9 cellular contexts compared by ENCODE assay signal in genomic region chr17:59853168-59853918, GRCh38. TPM values are rescaled to one million over a fixed set of nuclear protein-coding genes. Genes with fewer than 3 reads are reported as not detected.
DNase-seq lines count a peak whose midpoint lies in the region; ATAC-seq, FAIRE-seq and TF ChIP-seq lines count a peak whose summit lies in the region.
"Had no signal": no experiment of that assay in that cellular context is flagged by ENCODE, and none has a peak within 500 bp of the region (broad histone marks: within the 10 kb centered on the region; RNA-seq: fewer than 3 reads in every experiment).

No MANE protein-coding gene starts in this region.

- H3K4me3 ChIP-seq in LNCaP clone FGC (ENCODE audit: low read depth, low read length), result no peak overlapping the region
- H3K4me3 ChIP-seq in duodenal mucosa (ENCODE audit: low read depth in 1 of 2, low read length in 2 of 2), result peak overlapping the region in 1 of 2 donors; percentile 24
- no peak overlapping the region for H3K4me3 ChIP-seq in naive thymus-derived CD4-positive, alpha-beta T cell (ENCODE audit: low read length)

- CTCF ChIA-PET in naive thymus-derived CD4-positive, alpha-beta T cell (lab: Charles Lee), result interaction anchor here (1.8 kb wide), 1 partner anchor 100 kb away, joined by 6 read pairs; no protein-coding TSS in a partner anchor

- intact Hi-C loops in naive thymus-derived CD4-positive, alpha-beta T cell (cut with micrococcal nuclease), result loop anchor here in 1 of 2 donors (1.0 to 2.0 kb wide), 2 partner anchors 17 to 67 kb away; no protein-coding TSS in a partner anchor

- ATAC-seq in naive thymus-derived CD4-positive, alpha-beta T cell, result peak; percentile 83
- ATAC-seq in GM21447 (IDR thresholded peaks at IDR 0.05; ENCODE audit: unreplicated experiment) (no peak), HG02973 (IDR thresholded peaks at IDR 0.05; ENCODE audit: unreplicated experiment) (no peak)

- no peaks in the 10 kb centered on the region for H3K9me3 ChIP-seq in duodenal mucosa (ENCODE audit: control insufficient read depth in 1 of 2, low read length in 2 of 2)
- no peaks in the 10 kb centered on the region for H3K9me3 ChIP-seq in naive thymus-derived CD4-positive, alpha-beta T cell (ENCODE audit: control insufficient read depth in 2 of 3, low read length in 3 of 3)

- H3K9me3 Mint-ChIP-seq in naive thymus-derived CD4-positive, alpha-beta T cell, result no peaks in the 10 kb centered on the region

- peak; percentile 23 for DNase-seq in GM12891 (ENCODE audit: insufficient read length, low spot score)
- DNase-seq in LNCaP clone FGC (ENCODE audit: low read depth), result peak; percentile 90
- peak; percentile 19 to 66 (median 56) for DNase-seq in activated CD4-positive, CD25-positive, alpha-beta regulatory T cell (lab: John Stamatoyannopoulos, UW)
- peak in 4 of 9 donors; percentile 29 to 43 (median 34) for DNase-seq in naive thymus-derived CD4-positive, alpha-beta T cell
- no peak for DNase-seq in pons (ENCODE audit: low spot score)

- peak; percentile 48 for TF ChIP-seq CTCF in LNCaP clone FGC (IDR thresholded peaks at IDR 0.05; ENCODE audit: control insufficient read depth, extremely low read depth, insufficient read depth)

- peaks cover 25 to 51% (median 31%) of the 10 kb centered on the region in 7 donors for H3K4me1 Mint-ChIP-seq in naive thymus-derived CD4-positive, alpha-beta T cell

- peak overlapping the region in 8 of 9 donors; percentile 1 to 93 (median 76) for H3K27ac Mint-ChIP-seq in naive thymus-derived CD4-positive, alpha-beta T cell

- peaks cover 31 to 51% of the 10 kb centered on the region in 2 donors for H3K4me1 ChIP-seq in duodenal mucosa (ENCODE audit: control insufficient read depth in 1 of 2, insufficient read depth in 2 of 2, low read length in 2 of 2)
- H3K4me1 ChIP-seq in naive thymus-derived CD4-positive, alpha-beta T cell (ENCODE audit: control insufficient read depth in 2 of 2, insufficient read depth in 2 of 2, low read length in 2 of 2), result peaks cover 5 to 24% of the 10 kb centered on the region in 2 donors

- POLR2A ChIA-PET in naive thymus-derived CD4-positive, alpha-beta T cell (lab: Charles Lee), result interaction anchor here (0.7 to 1.5 kb wide), 5 partner anchors 12 to 30 kb away, joined by 3 to 4 read pairs (median 3); no protein-coding TSS in a partner anchor

- no peak for TF ChIP-seq POLR2A in GM12891 (IDR thresholded peaks at IDR 0.05; ENCODE audit: low read depth, low read length)

- peak overlapping the region; percentile 3 for H3K27ac ChIP-seq in duodenal mucosa (ENCODE audit: low read depth, low read length)
- no peak overlapping the region for H3K27ac ChIP-seq in naive thymus-derived CD4-positive, alpha-beta T cell (ENCODE audit: low read depth, low read length)

- FAIRE-seq in GM12891 (lab: Jason Lieb, UNC), result peak; percentile 72
- FAIRE-seq: colon had no signal

- no peaks in the 10 kb centered on the region for H3K27me3 ChIP-seq in duodenal mucosa (ENCODE audit: control insufficient read depth in 1 of 2, insufficient read depth in 2 of 2, low read length in 2 of 2)
- no peaks in the 10 kb centered on the region for H3K27me3 ChIP-seq in naive thymus-derived CD4-positive, alpha-beta T cell (ENCODE audit: control insufficient read depth in 2 of 2, insufficient read depth in 2 of 2, low read length in 2 of 2)

- peaks cover 0 to 7% (median 0%) of the 10 kb centered on the region in 5 donors for H3K36me3 Mint-ChIP-seq in naive thymus-derived CD4-positive, alpha-beta T cell

- peak overlapping the region in 8 of 10 donors; percentile 3 to 41 (median 28) for H3K4me3 Mint-ChIP-seq in naive thymus-derived CD4-positive, alpha-beta T cell

- no peaks in the 10 kb centered on the region for H3K27me3 Mint-ChIP-seq in naive thymus-derived CD4-positive, alpha-beta T cell

- H3K36me3 ChIP-seq in duodenal mucosa (ENCODE audit: control insufficient read depth in 1 of 2, insufficient read depth in 2 of 2, low read length in 2 of 2), result no peaks in the 10 kb centered on the region
- H3K36me3 ChIP-seq in naive thymus-derived CD4-positive, alpha-beta T cell (ENCODE audit: control insufficient read depth in 2 of 3, insufficient read depth in 3 of 3, low read length in 3 of 3), result no peaks in the 10 kb centered on the region

- no peak overlapping the region for H3K9ac ChIP-seq in duodenal mucosa (ENCODE audit: low read depth in 1 of 2, low read length in 2 of 2)

TF ChIP-seq in GM12891, 5 proteins besides CTCF, POLR2A, EP300 and RAD21:
- no peak for TF ChIP-seq POU2F2 (IDR thresholded peaks at IDR 0.05; ENCODE audit: low read depth, low read length)
- TF ChIP-seq SPI1 (IDR thresholded peaks at IDR 0.05; ENCODE audit: low read depth, low read length), result no peak
- TF ChIP-seq POLR2AphosphoS5 (IDR thresholded peaks at IDR 0.05; ENCODE audit: low read depth, low read length), result no peak
- no peak for TF ChIP-seq PAX5 (IDR thresholded peaks at IDR 0.05; ENCODE audit: insufficient read depth, low read length, severe bottlenecking)
- no peak for TF ChIP-seq TAF1 (IDR thresholded peaks at IDR 0.05; ENCODE audit: low read depth, low read length)
TF ChIP-seq in GM12891: peak in this region for 0.

RNA-seq across cellular contexts. Expression of gene TUBD1, which starts 39.4 kb away (rescaled TPM):
- polyA plus RNA-seq in GM12891 (2012; ENCODE audit: low read depth, missing spikeins), result 2.2 TPM
- total RNA-seq in naive thymus-derived CD4-positive, alpha-beta T cell, result 10 to 100 TPM in 4 of 5 experiments, 1 to 10 TPM in 1; 8.2 to 42.1 (median 14.3) TPM
- polyA plus RNA-seq in naive thymus-derived CD4-positive, alpha-beta T cell, result 10 to 100 TPM; 25.5 to 31.9 TPM

RNA-seq across cellular contexts. Expression of gene RPS6KB1, which starts 39.6 kb away (rescaled TPM):
- 10.6 TPM for polyA plus RNA-seq in GM12891 (2012; ENCODE audit: low read depth, missing spikeins)
- total RNA-seq in naive thymus-derived CD4-positive, alpha-beta T cell, result 100 to 1,000 TPM in 1 of 5 experiments, 10 to 100 TPM in 4; 62.0 to 107 (median 71.5) TPM
- 10 to 100 TPM; 27.3 to 34.3 TPM for polyA plus RNA-seq in naive thymus-derived CD4-positive, alpha-beta T cell
